ENCODE assay signal across 13 cellular contexts in genomic region chr22:32760815-32761214, GRCh38. TPM values are rescaled to one million over a fixed set of nuclear protein-coding genes. Genes with fewer than 3 reads are reported as not detected.
DNase-seq lines count a peak whose midpoint lies in the region; ATAC-seq and FAIRE-seq lines count a peak whose summit lies in the region.
"Had no signal": no experiment of that assay in that cellular context is flagged by ENCODE, and none has a peak within 500 bp of the region (broad histone marks: within the 10 kb centered on the region; RNA-seq: fewer than 3 reads in every experiment).

No MANE protein-coding gene starts in this region.

- no peaks in the 10 kb centered on the region for H3K9me3 Mint-ChIP-seq in stimulated activated memory B cell treated with anti-CD40 and anti-IgM and Interleukin-4, amounts not matched to agents 10 μg/mL and 1 μg/mL and 100 μg/mL, for 72 hours

- H3K27ac ChIP-seq in small intestine (ENCODE audit: low read depth in 1 of 2, low read length in 1 of 2) = peak overlapping the region in 1 of 2 donors; percentile 82
- H3K27ac ChIP-seq: BLaER1 had no signal

- H3K27me3 ChIP-seq in small intestine (ENCODE audit: control insufficient read depth in 2 of 2, insufficient read depth in 2 of 2, low read length in 2 of 2) = no peaks in the 10 kb centered on the region

- no peak overlapping the region for H3K4me3 Mint-ChIP-seq in stimulated activated memory B cell treated with anti-CD40 and anti-IgM and Interleukin-4, amounts not matched to agents 10 μg/mL and 1 μg/mL and 100 μg/mL, for 72 hours

- H3K9me3 ChIP-seq in small intestine (ENCODE audit: control insufficient read depth, low read depth) = no peaks in the 10 kb centered on the region
- H3K9me3 ChIP-seq: BLaER1 had no signal

- ATAC-seq in left lobe of liver = peak; percentile 32
- peak; percentile 34 for ATAC-seq in sciatic nerve
- ATAC-seq in stimulated activated memory B cell treated with anti-CD40 and anti-IgM and Interleukin-4, amounts not matched to agents 10 μg/mL and 1 μg/mL and 100 μg/mL, for 72 hours = no peak
- no peak for ATAC-seq in HG02870 (IDR thresholded peaks at IDR 0.05; ENCODE audit: unreplicated experiment)

- no peak for FAIRE-seq in small intestine (lab: Jason Lieb, UNC)

- DNase-seq in dermis blood vessel endothelial cell = peak; percentile 5
- DNase-seq in left lobe of liver (ENCODE audit: low spot score) = no peak
- DNase-seq in sciatic nerve (ENCODE audit: low spot score) = no peak
- DNase-seq in small intestine = no peak
- DNase-seq in NK-92 (lab: John Stamatoyannopoulos, UW; ENCODE audit: unreplicated experiment) = no peak
- DNase-seq: activated CD4-positive, alpha-beta T cell treated with anti-CD3 and anti-CD28 coated beads for 1 hour; DMS153; HCEC 1CT; hippocampal formation; NCI-H187 had no signal

- no peak overlapping the region for H3K27ac Mint-ChIP-seq in stimulated activated memory B cell treated with anti-CD40 and anti-IgM and Interleukin-4, amounts not matched to agents 10 μg/mL and 1 μg/mL and 100 μg/mL, for 72 hours

- intact Hi-C loops in sciatic nerve (cut with DNase I) = no loop called here

- H3K36me3 ChIP-seq in small intestine (ENCODE audit: control insufficient read depth in 2 of 2, insufficient read depth in 2 of 2, low read length in 2 of 2) = no peaks in the 10 kb centered on the region
- H3K36me3 ChIP-seq: BLaER1 had no signal

- H3K4me1 ChIP-seq in small intestine (ENCODE audit: control insufficient read depth in 2 of 2, insufficient read depth in 1 of 2, low read depth in 1 of 2, low read length in 1 of 2) = no peaks in the 10 kb centered on the region
- H3K4me1 ChIP-seq: BLaER1 had no signal

- peaks cover 35% of the 10 kb centered on the region for H3K27me3 Mint-ChIP-seq in stimulated activated memory B cell treated with anti-CD40 and anti-IgM and Interleukin-4, amounts not matched to agents 10 μg/mL and 1 μg/mL and 100 μg/mL, for 72 hours

- no peak overlapping the region for H3K4me3 ChIP-seq in small intestine (ENCODE audit: low read depth in 1 of 2, low read length in 2 of 2)
- H3K4me3 ChIP-seq: BLaER1 had no signal

- H3K4me1 Mint-ChIP-seq in stimulated activated memory B cell treated with anti-CD40 and anti-IgM and Interleukin-4, amounts not matched to agents 10 μg/mL and 1 μg/mL and 100 μg/mL, for 72 hours = no peaks in the 10 kb centered on the region

- H3K36me3 Mint-ChIP-seq in stimulated activated memory B cell treated with anti-CD40 and anti-IgM and Interleukin-4, amounts not matched to agents 10 μg/mL and 1 μg/mL and 100 μg/mL, for 72 hours = no peaks in the 10 kb centered on the region

- WGBS in small intestine, 3 donors = 61 to 80% (median 76%) methylated on average over 4 of the region's 4 CpGs

RNA-seq across cellular contexts. Expression of gene TIMP3, which starts 40.7 kb away (rescaled TPM):
- 197 and 203 TPM in 2 replicates for total RNA-seq in dermis blood vessel endothelial cell
- 26.7 TPM for total RNA-seq in left lobe of liver
- 560 TPM for total RNA-seq in sciatic nerve
- polyA plus RNA-seq in small intestine = 100 to 1,000 TPM in 1 of 3 donors, 1 to 10 TPM in 2; 1.8 to 118 (median 5.1) TPM

Comparison
In these comparisons a context has a peak if more than half of its experiments do, and no peak if none do; other contexts are left out.
1. ATAC-seq: peak in left lobe of liver (single experiment) and sciatic nerve (single experiment); none in stimulated activated memory B cell treated with anti-CD40 and anti-IgM and Interleukin-4, amounts not matched to agents 10 μg/mL and 1 μg/mL and 100 μg/mL, for 72 hours (single experiment) and HG02870 (single experiment).